Comparison of ENCODE assay signal across 7 cellular contexts in the genomic region with DNA sequence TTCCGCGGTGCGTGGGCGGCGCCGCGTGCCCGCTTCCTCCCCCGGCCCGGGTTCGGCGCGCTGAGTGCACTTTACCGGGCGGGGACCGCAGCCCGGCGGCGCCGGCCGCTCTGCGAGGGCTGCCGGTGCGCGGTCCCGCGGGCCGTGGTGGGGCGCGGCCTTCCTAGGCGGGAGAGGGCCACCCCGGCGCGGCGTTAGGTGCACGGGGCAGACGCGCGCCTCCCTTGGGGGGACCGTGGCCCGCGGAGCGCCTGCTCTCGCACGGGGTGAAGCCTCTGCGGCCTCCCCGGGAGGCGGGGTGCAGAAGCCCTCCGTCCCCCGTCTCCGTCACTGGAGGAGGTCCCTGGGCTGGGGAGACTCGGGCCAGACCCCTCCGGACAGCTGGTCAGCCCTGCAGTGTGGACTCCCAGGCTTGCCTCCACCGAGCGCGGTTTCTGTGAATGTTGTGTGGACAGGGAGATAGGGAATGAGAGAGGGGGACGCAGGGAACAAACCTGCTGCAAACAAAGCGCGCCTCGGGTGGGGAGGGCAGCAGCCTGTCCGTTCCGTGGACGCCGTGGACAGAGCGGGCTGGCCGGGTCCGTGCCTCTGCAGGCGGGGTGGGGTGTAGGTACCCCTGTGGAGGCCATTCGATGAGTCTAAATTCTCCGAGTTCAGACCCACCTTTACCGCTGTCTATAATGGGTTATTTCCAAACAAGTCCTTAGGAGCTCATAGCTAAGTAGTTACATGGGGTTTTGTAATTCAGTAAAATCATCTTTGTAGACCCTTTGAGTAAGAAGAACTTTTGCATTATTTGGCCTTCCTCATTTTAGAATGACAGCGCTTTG. TPM values are rescaled to one million over a fixed set of nuclear protein-coding genes. Genes with fewer than 3 reads are reported as not detected.
DNase-seq lines count a peak whose midpoint lies in the region; ATAC-seq, FAIRE-seq and TF ChIP-seq lines count a peak whose summit lies in the region.

No MANE protein-coding gene starts in this region.

- H3K9me3 ChIP-seq in KOPT-K1 (ENCODE audit: insufficient read depth, low read length, poor library complexity, severe bottlenecking) = peaks cover 6% of the 10 kb centered on the region
- no peaks in the 10 kb centered on the region; the same call in 2 of the 3 replicates for H3K9me3 ChIP-seq in GM12878 (replicated peaks; ENCODE audit: control insufficient read depth, insufficient read depth, low read length)
- H3K9me3 ChIP-seq in keratinocyte (ENCODE audit: control insufficient read depth, low read depth, low read length) = no peaks in the 10 kb centered on the region

- H3K27ac ChIP-seq in KOPT-K1 (ENCODE audit: low read depth, low read length, poor library complexity, severe bottlenecking) (peak overlapping the region; percentile 78), GM12878 (ENCODE audit: control insufficient read depth, insufficient read depth) (peak overlapping the region; percentile 76), keratinocyte (ENCODE audit: control insufficient read depth, insufficient read depth, low read length) (peak overlapping the region; percentile 55)

- peaks cover 16% of the 10 kb centered on the region for H3K79me2 ChIP-seq in GM12878 (ENCODE audit: control insufficient read depth, insufficient read depth, low read length)
- peaks cover 30% of the 10 kb centered on the region for H3K79me2 ChIP-seq in keratinocyte (ENCODE audit: control insufficient read depth, insufficient read depth, low read length)

- dilution Hi-C loops in keratinocyte (cut with MboI; ENCODE audit: extremely low pct_ligation_motif_present, low sequenced_read_pairs) = no loop called here

- DNase-seq in GM12878 (ENCODE audit: low read depth, low spot score) = no peak
- no peak for DNase-seq in keratinocyte (ENCODE audit: low read depth, low spot score)
- DNase-seq in cortex of kidney (lab: John Stamatoyannopoulos, UW) = no peak

- H3K36me3 ChIP-seq in KOPT-K1 (ENCODE audit: insufficient read depth, low read length) (peaks cover 23% of the 10 kb centered on the region), GM12878 (ENCODE audit: control insufficient read depth in 2 of 2, insufficient read depth in 2 of 2, low read length in 1 of 2) (no peaks in the 10 kb centered on the region; a peak in 1 of 4 replicates), keratinocyte (ENCODE audit: control insufficient read depth in 2 of 2, extremely low read depth in 1 of 2, insufficient read depth in 2 of 2, low read length in 2 of 2) (peaks cover 2 to 8% of the 10 kb centered on the region in 2 experiments)

- CTCF ChIA-PET in GM12878 (lab: Yijun Ruan, JAX) = no interaction called here

- no peaks in the 10 kb centered on the region for H3K27me3 ChIP-seq in GM12878 (replicated peaks in 1 of 2; ENCODE audit: control insufficient read depth in 2 of 2, insufficient read depth in 2 of 2, low read length in 1 of 2)
- H3K27me3 ChIP-seq in keratinocyte (ENCODE audit: control insufficient read depth, extremely low read depth, insufficient read depth, low read length) = no peaks in the 10 kb centered on the region

- no peaks in the 10 kb centered on the region for H4K20me1 ChIP-seq in GM12878 (ENCODE audit: control insufficient read depth, insufficient read depth)
- H4K20me1 ChIP-seq in keratinocyte (ENCODE audit: control insufficient read depth, extremely low read depth, insufficient read depth, low read length) = no peaks in the 10 kb centered on the region

- intact Hi-C loops in GM12878 (cut with micrococcal nuclease; ENCODE audit: unreplicated experiment) = loop anchor here (10.0 kb wide), 1 partner anchor 108 kb away; a partner anchor contains a TSS

- TF ChIP-seq EP300 in GM12878 (IDR thresholded peaks at IDR 0.05; ENCODE audit: borderline replicate concordance in 1 of 2, control insufficient read depth in 1 of 2, low read depth in 2 of 2, low read length in 2 of 2) = no peak

- H3K4me3 ChIP-seq in GM12875 (ENCODE audit: low read depth, low read length) (peak overlapping the region; percentile 77), GM12878 (peak overlapping the region; percentile 100), keratinocyte (ENCODE audit: control insufficient read depth in 2 of 3, extremely low read depth in 1 of 3, insufficient read depth in 2 of 3, low read depth in 1 of 3, low read length in 3 of 3) (peak overlapping the region; percentile 83 to 88 (median 85))

- H3K9me1 ChIP-seq in keratinocyte (ENCODE audit: control insufficient read depth, extremely low read depth, insufficient read depth, low read length) = peaks cover 3% of the 10 kb centered on the region

- POLR2A ChIA-PET in GM12878 (lab: Charles Lee) = interaction anchor here (0.5 kb wide), 2 partner anchors 222 to 784 kb away, joined by 3 to 4 read pairs; no protein-coding TSS in a partner anchor

- TF ChIP-seq POLR2A in GM12878 (IDR thresholded peaks at IDR 0.05; ENCODE audit: low read depth, low read length) = no peak

- H3K4me1 ChIP-seq in GM12878 (ENCODE audit: control insufficient read depth, insufficient read depth, low read length) (0 out of 2 replicates have a peak, but pooled peaks cover 2% of the 10 kb centered on the region), keratinocyte (ENCODE audit: control insufficient read depth, extremely low read depth, insufficient read depth, low read length) (peaks cover 26% of the 10 kb centered on the region)

- H3K4me2 ChIP-seq in GM12878 (ENCODE audit: control insufficient read depth, insufficient read depth) = peak overlapping the region; percentile 92
- peak overlapping the region; percentile 92 for H3K4me2 ChIP-seq in keratinocyte (ENCODE audit: control insufficient read depth, extremely low read depth, insufficient read depth, low read depth, low read length)

- peaks cover 8% of the 10 kb centered on the region for H3K36me3 Mint-ChIP-seq in stimulated activated naive CD8-positive, alpha-beta T cell treated with anti-CD3 and anti-CD28 coated beads, Interleukin-15, Interleukin-2, amounts not matched to agents 100 ng/mL and 50 ng/mL, for 24 hours (ENCODE audit: low read depth)

- TF ChIP-seq CTCF in GM12875 (IDR thresholded peaks at IDR 0.05; ENCODE audit: borderline replicate concordance, insufficient read depth, low read depth, low read length) (no peak), GM12878 (IDR thresholded peaks at IDR 0.05 in 2 of 3, conservative IDR thresholded peaks at IDR 0.05 in 1 of 3; ENCODE audit: control insufficient read depth in 2 of 3, extremely low read depth in 1 of 3, insufficient read depth in 1 of 3, low read depth in 3 of 3, low read length in 3 of 3) (no peak), keratinocyte (optimal IDR thresholded peaks at IDR 0.05 in 1 of 3, IDR thresholded peaks at IDR 0.05 in 1 of 3, conservative IDR thresholded peaks at IDR 0.05 in 1 of 3; ENCODE audit: extremely low read depth in 1 of 3, insufficient read depth in 2 of 3, low read length in 3 of 3) (no peak)

- 4% methylated on average over 50 of the region's 72 CpGs for WGBS in GM12878 (ENCODE audit: insufficient coverage, insufficient replicate concordance, low lambda C conversion rate, missing lambda C conversion rate)

- BruUV-seq in GM12878 (replicated peaks; lab: Mats Ljungman, UMichigan) = TSS peak; percentile 59

- H2AFZ ChIP-seq in GM12878 (ENCODE audit: control insufficient read depth, low read depth, low read length) (peak overlapping the region; percentile 96), keratinocyte (ENCODE audit: control insufficient read depth, low read length) (peak overlapping the region; percentile 50)

- no peak for TF ChIP-seq RAD21 in GM12878 (IDR thresholded peaks at IDR 0.05; ENCODE audit: insufficient read depth, low read depth, low read length)

- FAIRE-seq in GM12878 (lab: Jason Lieb, UNC) = no peak
- FAIRE-seq in keratinocyte (lab: Jason Lieb, UNC) = no peak

- RAD21 ChIA-PET in GM12878 (lab: Charles Lee; ENCODE audit: unreplicated experiment) = no interaction called here

- peak overlapping the region; percentile 87 for H3K4me3 Mint-ChIP-seq in stimulated activated naive CD8-positive, alpha-beta T cell treated with anti-CD3 and anti-CD28 coated beads, Interleukin-15, Interleukin-2, amounts not matched to agents 100 ng/mL and 50 ng/mL, for 24 hours

- in situ Hi-C loops in GM12878 (cut with MboI) = no loop called here

- peak overlapping the region; percentile 49 for H3K27ac Mint-ChIP-seq in stimulated activated naive CD8-positive, alpha-beta T cell treated with anti-CD3 and anti-CD28 coated beads, Interleukin-15, Interleukin-2, amounts not matched to agents 100 ng/mL and 50 ng/mL, for 24 hours

- SMC1A ChIA-PET in GM12878 (lab: Charles Lee; ENCODE audit: uncharacterized antibody, unreplicated experiment) = interaction anchor here (1.4 to 2.5 kb wide), 2 partner anchors 11 to 16 kb away, joined by 4 to 8 read pairs; no protein-coding TSS in a partner anchor

- peaks cover 30% of the 10 kb centered on the region for H3K4me1 Mint-ChIP-seq in stimulated activated naive CD8-positive, alpha-beta T cell treated with anti-CD3 and anti-CD28 coated beads, Interleukin-15, Interleukin-2, amounts not matched to agents 100 ng/mL and 50 ng/mL, for 24 hours (ENCODE audit: low read depth)

- H3K9ac ChIP-seq in GM12878 (ENCODE audit: control insufficient read depth, insufficient read depth, low read length) (peak overlapping the region; percentile 80), keratinocyte (ENCODE audit: control insufficient read depth, extremely low read depth, insufficient read depth, low read length) (peak overlapping the region; percentile 79)

- no peaks in the 10 kb centered on the region for H3K9me3 Mint-ChIP-seq in stimulated activated naive CD8-positive, alpha-beta T cell treated with anti-CD3 and anti-CD28 coated beads, Interleukin-15, Interleukin-2, amounts not matched to agents 100 ng/mL and 50 ng/mL, for 24 hours

- no peaks in the 10 kb centered on the region for H3K27me3 Mint-ChIP-seq in stimulated activated naive CD8-positive, alpha-beta T cell treated with anti-CD3 and anti-CD28 coated beads, Interleukin-15, Interleukin-2, amounts not matched to agents 100 ng/mL and 50 ng/mL, for 24 hours

- ATAC-seq in GM21737 (IDR thresholded peaks at IDR 0.05; ENCODE audit: unreplicated experiment) (peak; percentile 25), GM12878 (peak; percentile 43)

RNA-seq across cellular contexts. Expression of a gene that starts 0.7 kb away (rescaled TPM):
- total RNA-seq in GM12878 (2013; cell fraction: nucleolus; rRNA removed) = 201 and 218 TPM in 2 replicates
- total RNA-seq in GM12878 (2014; rRNA removed) (54.4 and 58.2 TPM in 2 replicates), GM12878 (2014; rRNA removed; fragmentation: Illumina TruSeq; extraction: Trizol) (27.2 and 38.6 TPM in 2 replicates), GM12878 (2021) (96.3 and 114 TPM in 2 replicates)
- polyA plus RNA-seq in GM12878 (2011; ENCODE audit: low read depth) = 53.6 TPM
- polyA plus RNA-seq in GM12878 (2011; rRNA removed) (36.7 and 61.0 TPM in 2 replicates), GM12878 (2014; fragmentation: Illumina TruSeq; extraction: Trizol) (12.2 and 35.6 TPM in 2 replicates), GM12878 (2014; fragmentation: Nextera tagmentation; extraction: Ambion mirVana) (10 to 100 TPM; 10.3 to 19.3 TPM), GM12878 (2014; rRNA removed) (46.6 and 66.7 TPM in 2 replicates), GM12878 (2016; fragmentation: Nextera tagmentation; extraction: Ambion mirVana) (10 to 100 TPM; 72.9 to 83.5 TPM), keratinocyte (30.1 to 51.5 TPM (median 36.2 TPM) in 3 replicates)
- 93.6 and 116 TPM in 2 replicates for polyA plus RNA-seq in GM12878 (2011; cell fraction: cytosol; rRNA removed)
- 456 and 506 TPM in 2 replicates for polyA plus RNA-seq in GM12878 (2011; cell fraction: nucleus; rRNA removed)
- 78.2 and 97.0 TPM in 2 replicates for polyA plus RNA-seq in GM12878 (2012)
- 128 and 173 TPM in 2 replicates for polyA minus RNA-seq in GM12878 (2011; rRNA and poly(A)+ RNA removed)
- 71.3 and 78.0 TPM in 2 replicates for polyA minus RNA-seq in GM12878 (2011; cell fraction: cytosol; rRNA and poly(A)+ RNA removed)
- 90.2 and 122 TPM in 2 replicates for polyA minus RNA-seq in GM12878 (2011; cell fraction: nucleus; rRNA and poly(A)+ RNA removed)
- 46.9 TPM for polyA plus RNA-seq in keratinocyte (2011; ENCODE audit: low read depth)
- 27.0 and 48.2 TPM in 2 replicates for polyA plus RNA-seq in keratinocyte (2011; cell fraction: cytosol; rRNA removed)
- 77.9 and 106 TPM in 2 replicates for polyA plus RNA-seq in keratinocyte (2011; cell fraction: nucleus; rRNA removed)
- 49.2 and 75.3 TPM in 2 replicates for polyA plus RNA-seq in keratinocyte (2012; ENCODE audit: low replicate concordance)
- polyA minus RNA-seq in keratinocyte = 63.0 to 138 TPM (median 81.3 TPM) in 3 replicates
- polyA minus RNA-seq in keratinocyte (2011; cell fraction: cytosol; rRNA and poly(A)+ RNA removed) = 59.3 TPM
- 47.8 and 67.7 TPM in 2 replicates for polyA minus RNA-seq in keratinocyte (2011; cell fraction: nucleus; rRNA and poly(A)+ RNA removed)

RNA-seq across cellular contexts. Expression of a gene that starts 17.2 kb away (rescaled TPM):
- 0.90 and 1.1 TPM in 2 replicates for total RNA-seq in GM12878 (2013; cell fraction: nucleolus; rRNA removed)
- 0.51 TPM in 1 of 2 replicates, not detected in the other for total RNA-seq in GM12878 (2014; rRNA removed)
- not detected in 2 replicates for total RNA-seq in GM12878 (2014; rRNA removed; fragmentation: Illumina TruSeq; extraction: Trizol)
- total RNA-seq in GM12878 (2021) = 0.58 TPM in 1 of 2 replicates, not detected in the other
- polyA plus RNA-seq in GM12878 (2011; ENCODE audit: low read depth) = 0.50 TPM
- polyA plus RNA-seq in GM12878 (2011; rRNA removed) = 0.08 and 0.17 TPM in 2 replicates
- 0.05 TPM in 1 of 2 replicates, not detected in the other for polyA plus RNA-seq in GM12878 (2011; cell fraction: cytosol; rRNA removed)
- polyA plus RNA-seq in GM12878 (2011; cell fraction: nucleus; rRNA removed) = 0.37 and 0.57 TPM in 2 replicates
- 1.0 and 1.1 TPM in 2 replicates for polyA plus RNA-seq in GM12878 (2012)
- polyA plus RNA-seq in GM12878 (2014; fragmentation: Illumina TruSeq; extraction: Trizol) = not detected in 2 replicates
- polyA plus RNA-seq in GM12878 (2014; fragmentation: Nextera tagmentation; extraction: Ambion mirVana) = not detected
- polyA plus RNA-seq in GM12878 (2014; rRNA removed) = 0.14 and 0.17 TPM in 2 replicates
- polyA plus RNA-seq in GM12878 (2016; fragmentation: Nextera tagmentation; extraction: Ambion mirVana) = not detected
- not detected in 2 replicates for polyA minus RNA-seq in GM12878 (2011; rRNA and poly(A)+ RNA removed)
- polyA minus RNA-seq in GM12878 (2011; cell fraction: cytosol; rRNA and poly(A)+ RNA removed) = not detected in 2 replicates
- polyA minus RNA-seq in GM12878 (2011; cell fraction: nucleus; rRNA and poly(A)+ RNA removed) = not detected in 2 replicates
- 0.10 to 0.35 TPM (median 0.32 TPM) in 3 replicates for polyA plus RNA-seq in keratinocyte
- 1.6 TPM for polyA plus RNA-seq in keratinocyte (2011; ENCODE audit: low read depth)
- 0.13 and 0.34 TPM in 2 replicates for polyA plus RNA-seq in keratinocyte (2011; cell fraction: cytosol; rRNA removed)
- 1.7 and 2.1 TPM in 2 replicates for polyA plus RNA-seq in keratinocyte (2011; cell fraction: nucleus; rRNA removed)
- 1.4 and 2.4 TPM in 2 replicates for polyA plus RNA-seq in keratinocyte (2012; ENCODE audit: low replicate concordance)
- polyA minus RNA-seq in keratinocyte = 0.46 to 1.3 TPM in 2 of 3 replicates, not detected in the other
- polyA minus RNA-seq in keratinocyte (2011; cell fraction: cytosol; rRNA and poly(A)+ RNA removed) = 4.2 TPM
- 0.42 and 1.4 TPM in 2 replicates for polyA minus RNA-seq in keratinocyte (2011; cell fraction: nucleus; rRNA and poly(A)+ RNA removed)

RNA-seq across cellular contexts. Expression of a gene that starts 36.1 kb away (rescaled TPM):
- 10.7 and 15.8 TPM in 2 replicates for total RNA-seq in GM12878 (2013; cell fraction: nucleolus; rRNA removed)
- total RNA-seq in GM12878 (2014; rRNA removed) (23.3 and 23.8 TPM in 2 replicates), GM12878 (2014; rRNA removed; fragmentation: Illumina TruSeq; extraction: Trizol) (21.5 and 22.6 TPM in 2 replicates), GM12878 (2021) (29.5 and 30.9 TPM in 2 replicates)
- polyA plus RNA-seq in GM12878 (2011; ENCODE audit: low read depth) = 40.2 TPM
- polyA plus RNA-seq in GM12878 (2011; rRNA removed) (15.9 and 24.8 TPM in 2 replicates), GM12878 (2014; fragmentation: Illumina TruSeq; extraction: Trizol) (27.2 and 29.2 TPM in 2 replicates), GM12878 (2014; fragmentation: Nextera tagmentation; extraction: Ambion mirVana) (1 to 10 TPM; 1.8 to 6.3 TPM), GM12878 (2014; rRNA removed) (27.3 and 28.1 TPM in 2 replicates), GM12878 (2016; fragmentation: Nextera tagmentation; extraction: Ambion mirVana) (10 to 100 TPM; 47.5 to 50.5 TPM), keratinocyte (24.7 to 26.2 TPM (median 25.7 TPM) in 3 replicates)
- polyA plus RNA-seq in GM12878 (2011; cell fraction: cytosol; rRNA removed) = 21.4 and 23.7 TPM in 2 replicates
- polyA plus RNA-seq in GM12878 (2011; cell fraction: nucleus; rRNA removed) = 21.1 and 27.5 TPM in 2 replicates
- polyA plus RNA-seq in GM12878 (2012) = 31.4 and 42.8 TPM in 2 replicates
- polyA minus RNA-seq in GM12878 (2011; rRNA and poly(A)+ RNA removed) = 8.9 and 13.3 TPM in 2 replicates
- 8.2 and 8.5 TPM in 2 replicates for polyA minus RNA-seq in GM12878 (2011; cell fraction: cytosol; rRNA and poly(A)+ RNA removed)
- 3.1 and 7.4 TPM in 2 replicates for polyA minus RNA-seq in GM12878 (2011; cell fraction: nucleus; rRNA and poly(A)+ RNA removed)
- 15.1 TPM for polyA plus RNA-seq in keratinocyte (2011; ENCODE audit: low read depth)
- polyA plus RNA-seq in keratinocyte (2011; cell fraction: cytosol; rRNA removed) = 22.7 and 26.4 TPM in 2 replicates
- polyA plus RNA-seq in keratinocyte (2011; cell fraction: nucleus; rRNA removed) = 29.3 and 37.4 TPM in 2 replicates
- polyA plus RNA-seq in keratinocyte (2012; ENCODE audit: low replicate concordance) = 23.4 and 34.5 TPM in 2 replicates
- 13.1 to 16.4 TPM (median 15.0 TPM) in 3 replicates for polyA minus RNA-seq in keratinocyte
- polyA minus RNA-seq in keratinocyte (2011; cell fraction: cytosol; rRNA and poly(A)+ RNA removed) = 18.8 TPM
- 8.8 and 9.2 TPM in 2 replicates for polyA minus RNA-seq in keratinocyte (2011; cell fraction: nucleus; rRNA and poly(A)+ RNA removed)

RNA-seq across cellular contexts. Expression of a gene that starts 54.1 kb away (rescaled TPM):
- 4.1 and 4.6 TPM in 2 replicates for total RNA-seq in GM12878 (2013; cell fraction: nucleolus; rRNA removed)
- total RNA-seq in GM12878 (2014; rRNA removed) = 0.65 and 2.3 TPM in 2 replicates
- 0.36 and 0.41 TPM in 2 replicates for total RNA-seq in GM12878 (2014; rRNA removed; fragmentation: Illumina TruSeq; extraction: Trizol)
- 1.6 and 1.9 TPM in 2 replicates for total RNA-seq in GM12878 (2021)
- 1.0 TPM for polyA plus RNA-seq in GM12878 (2011; ENCODE audit: low read depth)
- 0.98 and 1.2 TPM in 2 replicates for polyA plus RNA-seq in GM12878 (2011; rRNA removed)
- 1.8 TPM in 2 replicates for polyA plus RNA-seq in GM12878 (2011; cell fraction: cytosol; rRNA removed)
- 2.9 and 3.5 TPM in 2 replicates for polyA plus RNA-seq in GM12878 (2011; cell fraction: nucleus; rRNA removed)
- 3.5 and 6.7 TPM in 2 replicates for polyA plus RNA-seq in GM12878 (2012)
- 0.11 and 0.94 TPM in 2 replicates for polyA plus RNA-seq in GM12878 (2014; fragmentation: Illumina TruSeq; extraction: Trizol)
- under 1 TPM; 0.06 to 0.42 TPM for polyA plus RNA-seq in GM12878 (2014; fragmentation: Nextera tagmentation; extraction: Ambion mirVana)
- 2.4 and 3.2 TPM in 2 replicates for polyA plus RNA-seq in GM12878 (2014; rRNA removed)
- polyA plus RNA-seq in GM12878 (2016; fragmentation: Nextera tagmentation; extraction: Ambion mirVana) = 1 to 10 TPM; 2.4 to 2.8 TPM
- polyA minus RNA-seq in GM12878 (2011; rRNA and poly(A)+ RNA removed) = 0.44 and 1.5 TPM in 2 replicates
- polyA minus RNA-seq in GM12878 (2011; cell fraction: cytosol; rRNA and poly(A)+ RNA removed) = not detected in 2 replicates
- polyA minus RNA-seq in GM12878 (2011; cell fraction: nucleus; rRNA and poly(A)+ RNA removed) = 0.36 and 0.86 TPM in 2 replicates
- 10.6 to 15.1 TPM (median 11.4 TPM) in 3 replicates for polyA plus RNA-seq in keratinocyte
- 5.5 TPM for polyA plus RNA-seq in keratinocyte (2011; ENCODE audit: low read depth)
- 8.4 and 13.4 TPM in 2 replicates for polyA plus RNA-seq in keratinocyte (2011; cell fraction: cytosol; rRNA removed)
- polyA plus RNA-seq in keratinocyte (2011; cell fraction: nucleus; rRNA removed) = 13.5 and 15.4 TPM in 2 replicates
- polyA plus RNA-seq in keratinocyte (2012; ENCODE audit: low replicate concordance) = 11.0 and 15.2 TPM in 2 replicates
- polyA minus RNA-seq in keratinocyte = 4.0 to 18.9 TPM (median 12.2 TPM) in 3 replicates
- polyA minus RNA-seq in keratinocyte (2011; cell fraction: cytosol; rRNA and poly(A)+ RNA removed) = 12.9 TPM
- polyA minus RNA-seq in keratinocyte (2011; cell fraction: nucleus; rRNA and poly(A)+ RNA removed) = 5.4 and 5.6 TPM in 2 replicates
